Comparison of ENCODE assay signal across 1 cellular context in genomic region chr11:65261591-65262380, GRCh38.
TF ChIP-seq lines count a peak whose summit lies in the region.

Gene POLA2, plus strand, starts transcription at chr11:65261962. Its CDS starts 331 bp downstream, at chr11:65262293.

TF ChIP-seq in K562, 482 proteins besides CTCF, POLR2A, EP300 and RAD21 (continued from another document and continues in another):
- TF ChIP-seq THAP12 (CRISPR knock-in tag; IDR thresholded peaks at IDR 0.05) (0 out of 2 replicates have a peak, but pooled peaks have one; percentile 19), ZNF76 (CRISPR knock-in tag; IDR thresholded peaks at IDR 0.05; ENCODE audit: borderline replicate concordance) (no peak), KLF16 (IDR thresholded peaks at IDR 0.05) (peak; percentile 77), ATF6 (CRISPR knock-in tag; IDR thresholded peaks at IDR 0.05) (peak; percentile 86; the same call in 1 of the 2 replicates), MYBL2 (IDR thresholded peaks at IDR 0.05; ENCODE audit: low read depth) (no peak), MYBL2 (CRISPR knock-in tag; IDR thresholded peaks at IDR 0.05; ENCODE audit: borderline replicate concordance) (no peak), TFAP4 (CRISPR knock-in tag; IDR thresholded peaks at IDR 0.05; ENCODE audit: borderline replicate concordance) (peak; percentile 78), SMARCB1 (IDR thresholded peaks at IDR 0.05; ENCODE audit: insufficient read length, low read depth) (peak; percentile 17), MAFK (IDR thresholded peaks at IDR 0.05; ENCODE audit: low read length) (no peak), GTF2E2 (tag; IDR thresholded peaks at IDR 0.05) (peak; percentile 86; the same call in 1 of the 2 replicates), JUND (IDR thresholded peaks at IDR 0.05; ENCODE audit: borderline replicate concordance, low read depth, low read length) (peak; percentile 27; the same call in 1 of the 2 replicates), JUND (tag; IDR thresholded peaks at IDR 0.05; ENCODE audit: borderline replicate concordance, low read depth, low read length) (no peak; the same call in 2 of the 3 replicates), MAX (CRISPR knock-in tag; IDR thresholded peaks at IDR 0.05) (peak; percentile 96), ZKSCAN1 (IDR thresholded peaks at IDR 0.05; ENCODE audit: low read depth, low read length) (peak; percentile 32; the same call in 1 of the 2 replicates), TCF15 (CRISPR knock-in tag; IDR thresholded peaks at IDR 0.05) (0 out of 2 replicates have a peak, but pooled peaks have one; percentile 32), C11orf30 (IDR thresholded peaks at IDR 0.05; ENCODE audit: low read depth) (0 out of 2 replicates have a peak, but pooled peaks have one; percentile 25), ZNF197 (CRISPR knock-in tag; IDR thresholded peaks at IDR 0.05; ENCODE audit: low read depth) (no peak), NFYB (IDR thresholded peaks at IDR 0.05; ENCODE audit: extremely low read depth, insufficient read length) (no peak), POLR2AphosphoS5 (IDR thresholded peaks at IDR 0.05; ENCODE audit: control insufficient read depth, insufficient read depth, low read depth, low read length) (peak; percentile 94), MYC (IDR thresholded peaks at IDR 0.05; ENCODE audit: low read depth, low read length) (0 out of 2 replicates have a peak, but pooled peaks have one; percentile 78), MYC (CRISPR knock-in tag; IDR thresholded peaks at IDR 0.05; ENCODE audit: borderline replicate concordance, low read depth) (no peak), JUN (IDR thresholded peaks at IDR 0.05; ENCODE audit: borderline replicate concordance, low read depth, low read length) (peak; percentile 25; the same call in 1 of the 2 replicates), JUN (CRISPR knock-in tag; IDR thresholded peaks at IDR 0.05; ENCODE audit: borderline replicate concordance) (no peak), BHLHE40 (IDR thresholded peaks at IDR 0.05; ENCODE audit: low read length) (peak; percentile 91), OTX1 (CRISPR knock-in tag; IDR thresholded peaks at IDR 0.05) (0 out of 2 replicates have a peak, but pooled peaks have one; percentile 17), MAZ (CRISPR knock-in tag; conservative IDR thresholded peaks at IDR 0.05 in 1 of 2, IDR thresholded peaks at IDR 0.05 in 1 of 2) (peak; percentile 65 to 66), KDM4B (IDR thresholded peaks at IDR 0.05; ENCODE audit: borderline replicate concordance in 2 of 2, low read depth in 1 of 2) (peak in 1 of 2 experiments; percentile 46; a peak in 1 of 4 replicates), NFE2 (IDR thresholded peaks at IDR 0.05; ENCODE audit: low read depth) (peak; percentile 51), HEY1 (CRISPR knock-in tag; IDR thresholded peaks at IDR 0.05; ENCODE audit: borderline replicate concordance) (no peak), RB1 (IDR thresholded peaks at IDR 0.05; ENCODE audit: low read depth) (peak; percentile 95; the same call in 1 of the 2 replicates), ATF7 (IDR thresholded peaks at IDR 0.05) (peak; percentile 81; the same call in 1 of the 2 replicates), ELK1 (CRISPR knock-in tag; IDR thresholded peaks at IDR 0.05) (no peak), ZNF134 (CRISPR knock-in tag; conservative IDR thresholded peaks at IDR 0.05) (peak; percentile 95), HDAC2 (IDR thresholded peaks at IDR 0.05) (peak; percentile 8; the same call in 1 of the 2 replicates), ZNF511 (CRISPR knock-in tag; IDR thresholded peaks at IDR 0.05) (0 out of 2 replicates have a peak, but pooled peaks have one; percentile 41), HES1 (IDR thresholded peaks at IDR 0.05; ENCODE audit: low read depth) (peak; percentile 92), ZNF584 (CRISPR knock-in tag; IDR thresholded peaks at IDR 0.05; ENCODE audit: low read depth) (no peak), SIN3A (IDR thresholded peaks at IDR 0.05; ENCODE audit: borderline replicate concordance in 2 of 2, control insufficient read depth in 1 of 2, low read depth in 2 of 2, low read length in 2 of 2) (peak; percentile 30 to 31; a peak in 1 of 4 replicates), NFIX (CRISPR knock-in tag; IDR thresholded peaks at IDR 0.05; ENCODE audit: low read depth) (peak; percentile 45), CCNT2 (IDR thresholded peaks at IDR 0.05; ENCODE audit: borderline replicate concordance, extremely low read depth, insufficient read length, low read depth, low read length) (peak; percentile 76), TBL1XR1 (IDR thresholded peaks at IDR 0.05; ENCODE audit: low read length in 2 of 2) (0 out of 4 replicates have a peak, but pooled peaks of 1 of the 2 experiments have one; percentile 46), GMEB1 (CRISPR knock-in tag; IDR thresholded peaks at IDR 0.05) (peak; percentile 80), GTF2F1 (IDR thresholded peaks at IDR 0.05; ENCODE audit: low read depth, low read length) (peak; percentile 88; the same call in 1 of the 2 replicates), E2F3 (CRISPR knock-in tag; IDR thresholded peaks at IDR 0.05) (peak; percentile 92; the same call in 1 of the 2 replicates), POLR2G (IDR thresholded peaks at IDR 0.05; ENCODE audit: low read depth, low read length) (peak; percentile 93), BRF2 (IDR thresholded peaks at IDR 0.05; ENCODE audit: borderline replicate concordance, insufficient read depth, insufficient read length) (no peak), PHF20 (IDR thresholded peaks at IDR 0.05; ENCODE audit: partially characterized antibody) (peak; percentile 53), CXXC5 (CRISPR knock-in tag; IDR thresholded peaks at IDR 0.05) (peak; percentile 86), PHTF2 (CRISPR knock-in tag; IDR thresholded peaks at IDR 0.05) (no peak), PKNOX1 (IDR thresholded peaks at IDR 0.05) (peak; percentile 67; the same call in 1 of the 2 replicates), RBFOX2 (IDR thresholded peaks at IDR 0.05; ENCODE audit: low read depth, low read length) (peak; percentile 97), MTA2 (IDR thresholded peaks at IDR 0.05; ENCODE audit: low read depth) (no peak), FOXJ2 (tag; IDR thresholded peaks at IDR 0.05) (no peak), MNT (conservative IDR thresholded peaks at IDR 0.05) (peak; percentile 83 to 89), PML (IDR thresholded peaks at IDR 0.05; ENCODE audit: low read length) (peak; percentile 87), CREM (IDR thresholded peaks at IDR 0.05; ENCODE audit: low read depth) (0 out of 2 replicates have a peak, but pooled peaks have one; percentile 51)
